Comparison of ENCODE assay signal across 12 cellular contexts in genomic region chr20:41154436-41155176, GRCh38. TPM values are rescaled to one million over a fixed set of nuclear protein-coding genes. Genes with fewer than 3 reads are reported as not detected.
DNase-seq lines count a peak whose midpoint lies in the region; ATAC-seq and TF ChIP-seq lines count a peak whose summit lies in the region.
"Had no signal": no experiment of that assay in that cellular context is flagged by ENCODE, and none has a peak within 500 bp of the region (broad histone marks: within the 10 kb centered on the region; RNA-seq: fewer than 3 reads in every experiment).

No MANE protein-coding gene starts in this region.

- no peak for DNase-seq in T-helper 2 cell treated with Interferon-gamma antibody and Interleukin-4, amounts not matched to agents 5 μg/mL and 100 μg/mL, for 36 hours (ENCODE audit: low spot score)
- DNase-seq in T-helper 2 cell = no peak
- no peak for DNase-seq in activated T-helper 1 cell treated with anti-CD3 and anti-CD28 coated beads, Interleukin-12 subunit alpha, Interleukin-12 subunit beta, Interleukin-2, Interleukin-4 antibody, amounts not matched to agents 30 ng/mL and 10 ng/mL and 1 ng/mL, durations not matched to agents 14 hours and 24 hours and 36 hours (ENCODE audit: low spot score)
- DNase-seq in immature natural killer cell = no peak
- DNase-seq in stimulated activated effector memory CD8-positive, alpha-beta T cell treated with anti-CD3 and anti-CD28 coated beads, Interleukin-12 subunit alpha, Interleukin-12 subunit beta, amount 100 ng/mL, for 72 hours (ENCODE audit: low spot score in 2 of 2) = no peak
- DNase-seq in mucosa of descending colon = no peak
- DNase-seq in foreskin fibroblast = no peak
- DNase-seq: 8988T, amygdala, DMS 273 treated with DMSO at 0.1 percent for 48 hours, NCI-H446 treated with DMSO at 0.1 percent for 48 hours had no signal

- H3K27ac Mint-ChIP-seq in T-helper 2 cell treated with Interferon-gamma antibody and Interleukin-4, amounts not matched to agents 5 μg/mL and 100 μg/mL, for 36 hours = peak overlapping the region; percentile 98
- H3K27ac Mint-ChIP-seq in activated T-helper 1 cell treated with anti-CD3 and anti-CD28 coated beads, Interleukin-12 subunit alpha, Interleukin-12 subunit beta, Interleukin-2, Interleukin-4 antibody, amounts not matched to agents 30 ng/mL and 10 ng/mL and 1 ng/mL, durations not matched to agents 14 hours and 24 hours and 36 hours = peak overlapping the region; percentile 98
- peak overlapping the region; percentile 94 to 99 (median 96) for H3K27ac Mint-ChIP-seq in immature natural killer cell
- H3K27ac Mint-ChIP-seq in stimulated activated effector memory CD8-positive, alpha-beta T cell treated with anti-CD3 and anti-CD28 coated beads, Interleukin-12 subunit alpha, Interleukin-12 subunit beta, amount 100 ng/mL, for 72 hours = peak overlapping the region; percentile 98

- no peaks in the 10 kb centered on the region for H3K36me3 ChIP-seq in mucosa of descending colon (ENCODE audit: low read depth)

- peak overlapping the region; percentile 88 for H3K4me3 Mint-ChIP-seq in T-helper 2 cell treated with Interferon-gamma antibody and Interleukin-4, amounts not matched to agents 5 μg/mL and 100 μg/mL, for 36 hours
- H3K4me3 Mint-ChIP-seq in activated T-helper 1 cell treated with anti-CD3 and anti-CD28 coated beads, Interleukin-12 subunit alpha, Interleukin-12 subunit beta, Interleukin-2, Interleukin-4 antibody, amounts not matched to agents 30 ng/mL and 10 ng/mL and 1 ng/mL, durations not matched to agents 14 hours and 24 hours and 36 hours = peak overlapping the region; percentile 17
- peak overlapping the region in 1 of 5 donors; percentile 40 for H3K4me3 Mint-ChIP-seq in immature natural killer cell
- H3K4me3 Mint-ChIP-seq in stimulated activated effector memory CD8-positive, alpha-beta T cell treated with anti-CD3 and anti-CD28 coated beads, Interleukin-12 subunit alpha, Interleukin-12 subunit beta, amount 100 ng/mL, for 72 hours = peak overlapping the region; percentile 53

- ATAC-seq in stimulated activated effector memory CD8-positive, alpha-beta T cell treated with anti-CD3 and anti-CD28 coated beads, Interleukin-12 subunit alpha, Interleukin-12 subunit beta, amount 100 ng/mL, for 72 hours = no peak
- ATAC-seq in mucosa of descending colon = no peak
- ATAC-seq in HG03139 (IDR thresholded peaks at IDR 0.05; ENCODE audit: unreplicated experiment) = no peak

- H3K4me1 Mint-ChIP-seq in T-helper 2 cell treated with Interferon-gamma antibody and Interleukin-4, amounts not matched to agents 5 μg/mL and 100 μg/mL, for 36 hours (ENCODE audit: low read depth) = peaks cover 89% of the 10 kb centered on the region
- peaks cover 97% of the 10 kb centered on the region for H3K4me1 Mint-ChIP-seq in activated T-helper 1 cell treated with anti-CD3 and anti-CD28 coated beads, Interleukin-12 subunit alpha, Interleukin-12 subunit beta, Interleukin-2, Interleukin-4 antibody, amounts not matched to agents 30 ng/mL and 10 ng/mL and 1 ng/mL, durations not matched to agents 14 hours and 24 hours and 36 hours (ENCODE audit: low read depth)
- H3K4me1 Mint-ChIP-seq in immature natural killer cell = peaks cover 89 to 95% of the 10 kb centered on the region in 2 donors
- peaks cover 98% of the 10 kb centered on the region for H3K4me1 Mint-ChIP-seq in stimulated activated effector memory CD8-positive, alpha-beta T cell treated with anti-CD3 and anti-CD28 coated beads, Interleukin-12 subunit alpha, Interleukin-12 subunit beta, amount 100 ng/mL, for 72 hours

- peaks cover 14% of the 10 kb centered on the region for H3K4me1 ChIP-seq in mucosa of descending colon (ENCODE audit: low read depth)

- H3K4me3 ChIP-seq in mucosa of descending colon (no peak overlapping the region), foreskin fibroblast (ENCODE audit: low read depth in 1 of 2, low read length in 2 of 2) (no peak overlapping the region)

- no peaks in the 10 kb centered on the region for H3K27me3 Mint-ChIP-seq in T-helper 2 cell treated with Interferon-gamma antibody and Interleukin-4, amounts not matched to agents 5 μg/mL and 100 μg/mL, for 36 hours (ENCODE audit: low read depth)
- no peaks in the 10 kb centered on the region for H3K27me3 Mint-ChIP-seq in activated T-helper 1 cell treated with anti-CD3 and anti-CD28 coated beads, Interleukin-12 subunit alpha, Interleukin-12 subunit beta, Interleukin-2, Interleukin-4 antibody, amounts not matched to agents 30 ng/mL and 10 ng/mL and 1 ng/mL, durations not matched to agents 14 hours and 24 hours and 36 hours (ENCODE audit: insufficient read depth)
- peaks cover 8 to 12% (median 8%) of the 10 kb centered on the region in 3 donors for H3K27me3 Mint-ChIP-seq in immature natural killer cell (ENCODE audit: low read depth in 3 of 3)

- intact Hi-C loops in activated T-helper 1 cell treated with anti-CD3 and anti-CD28 coated beads, Interleukin-12 subunit alpha, Interleukin-12 subunit beta, Interleukin-2, Interleukin-4 antibody, amounts not matched to agents 30 ng/mL and 10 ng/mL and 1 ng/mL, durations not matched to agents 14 hours and 24 hours and 36 hours (cut with micrococcal nuclease) = loop anchor here (5.0 kb wide), 1 partner anchor 288 kb away; no protein-coding TSS in a partner anchor
- intact Hi-C loops in mucosa of descending colon (cut with DNase I, micrococcal nuclease) = no loop called here

- TF ChIP-seq CTCF in mucosa of descending colon (IDR thresholded peaks at IDR 0.05) (no peak), foreskin fibroblast (IDR thresholded peaks at IDR 0.05; ENCODE audit: low read depth, low read length) (no peak)

- H3K9me3 ChIP-seq in mucosa of descending colon = no peaks in the 10 kb centered on the region

- H3K36me3 Mint-ChIP-seq in T-helper 2 cell treated with Interferon-gamma antibody and Interleukin-4, amounts not matched to agents 5 μg/mL and 100 μg/mL, for 36 hours (ENCODE audit: low read depth) = peaks cover 55% of the 10 kb centered on the region
- H3K36me3 Mint-ChIP-seq in activated T-helper 1 cell treated with anti-CD3 and anti-CD28 coated beads, Interleukin-12 subunit alpha, Interleukin-12 subunit beta, Interleukin-2, Interleukin-4 antibody, amounts not matched to agents 30 ng/mL and 10 ng/mL and 1 ng/mL, durations not matched to agents 14 hours and 24 hours and 36 hours (ENCODE audit: low read depth) = peaks cover 26% of the 10 kb centered on the region
- peaks cover 2 to 4% (median 3%) of the 10 kb centered on the region in 3 donors for H3K36me3 Mint-ChIP-seq in immature natural killer cell
- peaks cover 30% of the 10 kb centered on the region for H3K36me3 Mint-ChIP-seq in stimulated activated effector memory CD8-positive, alpha-beta T cell treated with anti-CD3 and anti-CD28 coated beads, Interleukin-12 subunit alpha, Interleukin-12 subunit beta, amount 100 ng/mL, for 72 hours

- no peaks in the 10 kb centered on the region for H3K9me3 Mint-ChIP-seq in T-helper 2 cell treated with Interferon-gamma antibody and Interleukin-4, amounts not matched to agents 5 μg/mL and 100 μg/mL, for 36 hours
- no peaks in the 10 kb centered on the region for H3K9me3 Mint-ChIP-seq in activated T-helper 1 cell treated with anti-CD3 and anti-CD28 coated beads, Interleukin-12 subunit alpha, Interleukin-12 subunit beta, Interleukin-2, Interleukin-4 antibody, amounts not matched to agents 30 ng/mL and 10 ng/mL and 1 ng/mL, durations not matched to agents 14 hours and 24 hours and 36 hours
- H3K9me3 Mint-ChIP-seq in immature natural killer cell = no peaks in the 10 kb centered on the region
- H3K9me3 Mint-ChIP-seq in stimulated activated effector memory CD8-positive, alpha-beta T cell treated with anti-CD3 and anti-CD28 coated beads, Interleukin-12 subunit alpha, Interleukin-12 subunit beta, amount 100 ng/mL, for 72 hours = no peaks in the 10 kb centered on the region

RNA-seq across cellular contexts. Expression of gene PLCG1, which starts 17.3 kb away (rescaled TPM):
- total RNA-seq in activated T-helper 1 cell treated with anti-CD3 and anti-CD28 coated beads, Interleukin-12 subunit alpha, Interleukin-12 subunit beta, Interleukin-2, Interleukin-4 antibody, amounts not matched to agents 30 ng/mL and 10 ng/mL and 1 ng/mL, durations not matched to agents 14 hours and 24 hours and 36 hours = 203 and 205 TPM in 2 replicates
- polyA plus RNA-seq in immature natural killer cell = 10 to 100 TPM in 1 of 3 donors, 1 to 10 TPM in 2; 3.2 to 31.4 (median 7.5) TPM
- 10 to 100 TPM; 65.2 to 98.4 (median 85.4) TPM for total RNA-seq in mucosa of descending colon
